Comparison of ENCODE assay signal across 8 cellular contexts in genomic region chr7:65373608-65374351, GRCh38. TPM values are rescaled to one million over a fixed set of nuclear protein-coding genes. Genes with fewer than 3 reads are reported as not detected.
A peak's percentile ranks its signal among the peaks of the same experiment; 100 is the strongest.
DNase-seq lines count a peak whose midpoint lies in the region; ATAC-seq, FAIRE-seq and TF ChIP-seq lines count a peak whose summit lies in the region.

Gene ZNF92 (plus strand): TSS chr7:65373855. CDS start chr7:65373998, 143 bp downstream.

- peak; percentile 99 for ATAC-seq in HG02885 (IDR thresholded peaks at IDR 0.05; ENCODE audit: poor library complexity, unreplicated experiment)
- peak; percentile 98 for ATAC-seq in T-helper 17 cell
- peak; percentile 100 for ATAC-seq in left ventricle myocardium superior

- no peaks in the 10 kb centered on the region for H3K36me3 Mint-ChIP-seq in T-helper 17 cell (ENCODE audit: low read depth)

- no peaks in the 10 kb centered on the region for H3K27me3 ChIP-seq in prostate gland (replicated peaks; ENCODE audit: insufficient read depth)

- intact Hi-C loops in left ventricle myocardium superior (cut with micrococcal nuclease) (no loop called here), prostate gland (cut with DNase I) (no loop called here)

- H3K4me1 Mint-ChIP-seq in T-helper 17 cell = peaks cover 21% of the 10 kb centered on the region

- H3K9me3 ChIP-seq in T-helper 17 cell (ENCODE audit: control insufficient read depth, low read length, poor library complexity, severe bottlenecking) (no peaks in the 10 kb centered on the region), prostate gland (no peaks in the 10 kb centered on the region)

- peak within 1 kb of the TSS; percentile 73 to 76 for H3K4me3 ChIP-seq in prostate gland

- peak; percentile 86 for FAIRE-seq in urothelium cell line (lab: Jason Lieb, UNC)

- peak within 1 kb of the TSS; percentile 96 for H3K27ac Mint-ChIP-seq in T-helper 17 cell

- no peaks in the 10 kb centered on the region for H3K27me3 Mint-ChIP-seq in T-helper 17 cell

- H3K36me3 ChIP-seq in prostate gland = no peaks in the 10 kb centered on the region

- H3K27ac ChIP-seq in angular gyrus (ENCODE audit: low read depth, low read length) (peak within 1 kb of the TSS; percentile 77), prostate gland (peak within 1 kb of the TSS; percentile 70 to 84)

- DNase-seq in NCI-H1694 treated with DMSO at 0.1 percent for 48 hours (lab: John Stamatoyannopoulos, UW) = peak; percentile 94
- peak; percentile 83 to 88 (median 88) for DNase-seq in T-helper 17 cell
- DNase-seq in left ventricle myocardium superior = peak; percentile 97
- DNase-seq in prostate gland (ENCODE audit: low spot score) = peak; percentile 97
- DNase-seq in urothelium cell line (ENCODE audit: low spot score) = peak; percentile 95

- peak within 1 kb of the TSS; percentile 94 for H3K4me3 Mint-ChIP-seq in T-helper 17 cell

- under 1% methylated on average over 39 of the region's 44 CpGs for WGBS in prostate gland

- TF ChIP-seq POLR2A in GM15510 (IDR thresholded peaks at IDR 0.05; ENCODE audit: borderline replicate concordance, extremely low read depth, insufficient read length) = peak; percentile 97
- TF ChIP-seq POLR2A in prostate gland (IDR thresholded peaks at IDR 0.05) = peak; percentile 92

- TF ChIP-seq CTCF in prostate gland (IDR thresholded peaks at IDR 0.05) = no peak

- H3K4me1 ChIP-seq in prostate gland (replicated peaks) = no peaks in the 10 kb centered on the region

RNA-seq across cellular contexts. Expression of gene ZNF92, which starts in this region (rescaled TPM):
- total RNA-seq in T-helper 17 cell (10 to 100 TPM; 18.9 to 24.4 TPM), left ventricle myocardium superior (3.3 TPM), prostate gland (1 to 10 TPM; 7.3 to 8.7 TPM)

Comparison
In these comparisons a context has a peak if more than half of its experiments do, and no peak if none do; other contexts are left out.
1. Peak in every context shown above with its lines: DNase-seq, ATAC-seq, H3K4me3 ChIP-seq and H3K27ac ChIP-seq.